Comparison of ENCODE assay signal across 23 cellular contexts in the genomic region with DNA sequence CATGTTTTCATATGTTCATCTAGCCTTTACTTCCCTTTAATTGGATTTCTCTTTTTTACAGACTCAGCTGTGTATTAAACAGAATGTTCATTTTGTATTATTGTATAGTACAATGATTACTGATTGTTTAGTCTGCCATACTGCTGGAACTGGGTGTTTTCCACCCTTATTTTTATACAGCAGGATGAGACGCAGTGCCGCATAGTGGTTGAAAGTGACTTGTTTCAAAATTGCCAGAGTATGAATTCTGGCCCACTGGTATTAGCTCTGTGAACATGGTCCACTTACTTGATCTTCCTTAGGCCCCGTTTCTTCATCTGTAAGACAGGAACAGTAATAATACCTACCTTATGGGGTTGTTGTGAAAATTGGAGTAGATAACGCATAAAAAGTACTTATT. TPM values are rescaled to one million over a fixed set of nuclear protein-coding genes. Genes with fewer than 3 reads are reported as not detected.
DNase-seq lines count a peak whose midpoint lies in the region; ATAC-seq and TF ChIP-seq lines count a peak whose summit lies in the region.
"Had no signal": no experiment of that assay in that cellular context is flagged by ENCODE, and none has a peak within 500 bp of the region (broad histone marks: within the 10 kb centered on the region; RNA-seq: fewer than 3 reads in every experiment).

No MANE protein-coding gene starts in this region.

- no peaks in the 10 kb centered on the region for H3K36me3 Mint-ChIP-seq in activated T-helper 17 cell treated with anti-CD3 and anti-CD28 coated beads, Interleukin-2, amount 50 U/mL, for 72 hours (ENCODE audit: low read depth)
- peaks cover 4% of the 10 kb centered on the region for H3K36me3 Mint-ChIP-seq in progenitor cell of endocrine pancreas (ENCODE audit: insufficient read depth)
- H3K36me3 Mint-ChIP-seq: activated naive CD8-positive, alpha-beta T cell treated with anti-CD3 and anti-CD28 coated beads for 36 hours; CD8-positive, alpha-beta memory T cell; memory B cell; natural killer cell; stimulated activated naive B cell treated with anti-CD40 and anti-IgM and Interleukin-4, amounts not matched to agents 10 μg/mL and 1 μg/mL and 100 μg/mL, for 72 hours had no signal

- H3K4me3 ChIP-seq in HUES48 (ENCODE audit: low read depth, low read length) (no peak overlapping the region), hepatocyte (no peak overlapping the region)
- H3K4me3 ChIP-seq: colonic mucosa, pancreas, tibial artery had no signal

- no peak for DNase-seq in hepatocyte (ENCODE audit: low spot score)
- DNase-seq in progenitor cell of endocrine pancreas (ENCODE audit: low spot score, unreplicated experiment) = no peak
- DNase-seq in stimulated activated CD8-positive, alpha-beta memory T cell treated with anti-CD3 and anti-CD28 coated beads, Interleukin-4, amount 100 ng/mL, for 48 hours = no peak
- no peak for DNase-seq in SW480 (ENCODE audit: low spot score)
- DNase-seq in activated naive CD4-positive, alpha-beta T cell treated with anti-CD3 and anti-CD28 coated beads, Interleukin-2, amount 50 U/mL, for 16 hours = no peak
- DNase-seq: activated CD4-positive, alpha-beta T cell treated with anti-CD3 and anti-CD28 coated beads for 36 hours; activated naive CD8-positive, alpha-beta T cell treated with anti-CD3 and anti-CD28 coated beads for 36 hours; CD8-positive, alpha-beta memory T cell; colonic mucosa; DMS79 treated with DMSO at 0.1 percent for 48 hours; hippocampal formation; IMR-90; MM.1S; natural killer cell; NCI-H1436; NCI-H524 treated with DMSO at 0.1 percent for 48 hours; pancreas; stimulated activated naive B cell treated with anti-CD40 and anti-IgM and Interleukin-4, amounts not matched to agents 10 μg/mL and 1 μg/mL and 100 μg/mL, for 72 hours; tibial artery had no signal

- H3K36me3 ChIP-seq in HUES48 (ENCODE audit: control insufficient read depth, insufficient read depth, low read length) = no peaks in the 10 kb centered on the region
- no peaks in the 10 kb centered on the region for H3K36me3 ChIP-seq in hepatocyte (replicated peaks; ENCODE audit: insufficient read depth, low read depth)
- H3K36me3 ChIP-seq: colonic mucosa, pancreas, tibial artery had no signal

- H2AFZ ChIP-seq in hepatocyte = no peak overlapping the region

- H3K4me2 ChIP-seq in hepatocyte = no peak overlapping the region

- H3K9me2 ChIP-seq in hepatocyte (replicated peaks; ENCODE audit: insufficient read depth) = no peaks in the 10 kb centered on the region

- H3K4me3 Mint-ChIP-seq in activated T-helper 17 cell treated with anti-CD3 and anti-CD28 coated beads, Interleukin-2, amount 50 U/mL, for 72 hours = peak overlapping the region; percentile 71
- no peak overlapping the region for H3K4me3 Mint-ChIP-seq in progenitor cell of endocrine pancreas (ENCODE audit: low read depth)
- H3K4me3 Mint-ChIP-seq: activated CD4-positive, alpha-beta T cell treated with anti-CD3 and anti-CD28 coated beads for 36 hours; activated naive CD8-positive, alpha-beta T cell treated with anti-CD3 and anti-CD28 coated beads for 36 hours; CD8-positive, alpha-beta memory T cell; memory B cell; natural killer cell; stimulated activated naive B cell treated with anti-CD40 and anti-IgM and Interleukin-4, amounts not matched to agents 10 μg/mL and 1 μg/mL and 100 μg/mL, for 72 hours had no signal

- WGBS in hepatocyte (ENCODE audit: low lambda C conversion rate, missing lambda C conversion rate) = 96% methylated on average over 4 of the region's 4 CpGs

- H3K4me1 ChIP-seq in HUES48 (ENCODE audit: control insufficient read depth, insufficient read depth, low read length) = peaks cover 83% of the 10 kb centered on the region
- peaks cover 27% of the 10 kb centered on the region for H3K4me1 ChIP-seq in hepatocyte (ENCODE audit: insufficient read depth)
- H3K4me1 ChIP-seq: colonic mucosa had no signal

- H3K79me2 ChIP-seq in hepatocyte = peaks cover 100% of the 10 kb centered on the region

- no peak overlapping the region for H3K9ac ChIP-seq in HUES48 (ENCODE audit: low read depth, low read length)

- H4K20me1 ChIP-seq in hepatocyte (ENCODE audit: insufficient read depth, poor library complexity, severe bottlenecking) = peaks cover 76% of the 10 kb centered on the region

- no peak for TF ChIP-seq CTCF in hepatocyte (IDR thresholded peaks at IDR 0.05; ENCODE audit: poor library complexity)
- TF ChIP-seq CTCF in progenitor cell of endocrine pancreas (IDR thresholded peaks at IDR 0.05; ENCODE audit: unreplicated experiment) = no peak

- peaks cover 43% of the 10 kb centered on the region for H3K4me1 Mint-ChIP-seq in activated T-helper 17 cell treated with anti-CD3 and anti-CD28 coated beads, Interleukin-2, amount 50 U/mL, for 72 hours
- peaks cover 55% of the 10 kb centered on the region for H3K4me1 Mint-ChIP-seq in progenitor cell of endocrine pancreas (ENCODE audit: low read depth)
- H3K4me1 Mint-ChIP-seq: activated CD4-positive, alpha-beta T cell treated with anti-CD3 and anti-CD28 coated beads for 36 hours had no signal

- H3K9me3 ChIP-seq in HUES48 (ENCODE audit: control insufficient read depth, insufficient read depth, low read length) = no peaks in the 10 kb centered on the region
- H3K9me3 ChIP-seq in hepatocyte (ENCODE audit: low read depth) = no peaks in the 10 kb centered on the region
- H3K9me3 ChIP-seq: colonic mucosa, pancreas, tibial artery had no signal

- H3K27me3 ChIP-seq in HUES48 (ENCODE audit: control insufficient read depth, insufficient read depth, low read length) (no peaks in the 10 kb centered on the region), hepatocyte (no peaks in the 10 kb centered on the region)
- H3K27me3 ChIP-seq: colonic mucosa, pancreas, tibial artery had no signal

- H3K9me3 Mint-ChIP-seq in activated T-helper 17 cell treated with anti-CD3 and anti-CD28 coated beads, Interleukin-2, amount 50 U/mL, for 72 hours = no peaks in the 10 kb centered on the region
- H3K9me3 Mint-ChIP-seq in progenitor cell of endocrine pancreas (ENCODE audit: low read depth) = no peaks in the 10 kb centered on the region
- H3K9me3 Mint-ChIP-seq: activated naive CD8-positive, alpha-beta T cell treated with anti-CD3 and anti-CD28 coated beads for 36 hours; memory B cell; natural killer cell; stimulated activated naive B cell treated with anti-CD40 and anti-IgM and Interleukin-4, amounts not matched to agents 10 μg/mL and 1 μg/mL and 100 μg/mL, for 72 hours had no signal

- H3K27ac Mint-ChIP-seq in activated T-helper 17 cell treated with anti-CD3 and anti-CD28 coated beads, Interleukin-2, amount 50 U/mL, for 72 hours = peak overlapping the region; percentile 74
- peak overlapping the region; percentile 99 for H3K27ac Mint-ChIP-seq in progenitor cell of endocrine pancreas
- H3K27ac Mint-ChIP-seq: activated CD4-positive, alpha-beta T cell treated with anti-CD3 and anti-CD28 coated beads for 36 hours; activated naive CD8-positive, alpha-beta T cell treated with anti-CD3 and anti-CD28 coated beads for 36 hours; CD8-positive, alpha-beta memory T cell; memory B cell; natural killer cell; stimulated activated naive B cell treated with anti-CD40 and anti-IgM and Interleukin-4, amounts not matched to agents 10 μg/mL and 1 μg/mL and 100 μg/mL, for 72 hours had no signal

- ATAC-seq in activated T-helper 17 cell treated with anti-CD3 and anti-CD28 coated beads, Interleukin-2, amount 50 U/mL, for 72 hours (replicated peaks) = no peak
- ATAC-seq in GM21786 (IDR thresholded peaks at IDR 0.05; ENCODE audit: unreplicated experiment) = no peak
- ATAC-seq: activated CD4-positive, alpha-beta T cell treated with anti-CD3 and anti-CD28 coated beads for 36 hours; natural killer cell; pancreas; stimulated activated naive B cell treated with anti-CD40 and anti-IgM and Interleukin-4, amounts not matched to agents 10 μg/mL and 1 μg/mL and 100 μg/mL, for 72 hours had no signal

- H3K27ac ChIP-seq in HUES48 (ENCODE audit: low read depth, low read length) = peak overlapping the region; percentile 91
- H3K27ac ChIP-seq in hepatocyte = peak overlapping the region; percentile 81
- H3K27ac ChIP-seq: colonic mucosa, tibial artery had no signal

- no peaks in the 10 kb centered on the region for H3K27me3 Mint-ChIP-seq in activated T-helper 17 cell treated with anti-CD3 and anti-CD28 coated beads, Interleukin-2, amount 50 U/mL, for 72 hours
- H3K27me3 Mint-ChIP-seq in progenitor cell of endocrine pancreas = no peaks in the 10 kb centered on the region
- H3K27me3 Mint-ChIP-seq: memory B cell had no signal

RNA-seq across cellular contexts. Expression of a gene that starts 22.1 kb away (rescaled TPM):
- 100 to 1,000 TPM in 1 of 2 donors, 10 to 100 TPM in 1; 56.3 to 107 TPM for total RNA-seq in activated T-helper 17 cell treated with anti-CD3 and anti-CD28 coated beads, Interleukin-2, amount 50 U/mL, for 72 hours
- 192 and 198 TPM in 2 replicates for total RNA-seq in hepatocyte
- polyA plus RNA-seq in hepatocyte = 130 and 173 TPM in 2 replicates
- total RNA-seq in progenitor cell of endocrine pancreas = 421 and 423 TPM in 2 replicates
